12 cellular contexts compared by ENCODE assay signal in genomic region chr3:198081421-198081844, GRCh38.
DNase-seq lines count a peak whose midpoint lies in the region; ATAC-seq and TF ChIP-seq lines count a peak whose summit lies in the region.
"Had no signal": no experiment of that assay in that cellular context is flagged by ENCODE, and none has a peak within 500 bp of the region (broad histone marks: within the 10 kb centered on the region; RNA-seq: fewer than 3 reads in every experiment).

No MANE protein-coding gene starts in this region.

- DNase-seq in activated T-cell treated with anti-CD3 and anti-CD28 coated beads, Interleukin-2, amount 50 U/mL, for 72 hours: no peak
- DNase-seq in activated T-cell treated with anti-CD3 and anti-CD28 coated beads, Interleukin-2, amount 50 U/mL, for 1 hour: no peak
- DNase-seq in RWPE2 (ENCODE audit: low spot score): peak; percentile 34
- peak; percentile 7 for DNase-seq in iPS-NIHi11 (ENCODE audit: low spot score)
- peak; percentile 79 for DNase-seq in spleen
- DNase-seq in naive thymus-derived CD4-positive, alpha-beta T cell: no peak
- DNase-seq in activated naive CD4-positive, alpha-beta T cell treated with Interleukin-2 at 50 U/mL for 16 hours: no peak
- DNase-seq: AML-193; stimulated activated CD4-positive, alpha-beta T cell treated with anti-CD3 and anti-CD28 coated beads, Interleukin-2, amount 100 ng/mL, for 24 hours; stimulated activated naive CD8-positive, alpha-beta T cell treated with anti-CD3 and anti-CD28 coated beads, Interleukin-15, amount 100 ng/mL, for 72 hours had no signal

- intact Hi-C loops in spleen (cut with DNase I; ENCODE audit: low total_unique reads): no loop called here
- intact Hi-C loops in naive thymus-derived CD4-positive, alpha-beta T cell (cut with micrococcal nuclease): loop anchor here in 1 of 2 donors (2.0 to 5.0 kb wide), 2 partner anchors 121 to 174 kb away; partner anchors contain the start of gene LMLN

- H3K36me3 ChIP-seq in RWPE2 (ENCODE audit: low read depth): no peaks in the 10 kb centered on the region
- no peaks in the 10 kb centered on the region for H3K36me3 ChIP-seq in spleen
- no peaks in the 10 kb centered on the region for H3K36me3 ChIP-seq in naive thymus-derived CD4-positive, alpha-beta T cell (ENCODE audit: control insufficient read depth in 2 of 3, insufficient read depth in 3 of 3, low read length in 3 of 3)

- no peak for TF ChIP-seq CTCF in RWPE2 (IDR thresholded peaks at IDR 0.05; ENCODE audit: poor library complexity, severe bottlenecking)
- TF ChIP-seq CTCF in spleen (IDR thresholded peaks at IDR 0.05 in 8 of 11, conservative IDR thresholded peaks at IDR 0.05 in 3 of 11): no peak

- H3K27ac ChIP-seq in RWPE2 (ENCODE audit: poor library complexity, severe bottlenecking) (no peak overlapping the region), spleen (no peak overlapping the region)
- H3K27ac ChIP-seq in naive thymus-derived CD4-positive, alpha-beta T cell (ENCODE audit: low read depth, low read length): no peak overlapping the region

- CTCF ChIA-PET in naive thymus-derived CD4-positive, alpha-beta T cell (lab: Charles Lee): interaction anchor here (0.6 to 1.4 kb wide), 2 partner anchors 12 to 16 kb away, joined by 3 read pairs; no protein-coding TSS in a partner anchor

- peaks cover 0 to 3% of the 10 kb centered on the region in 2 donors for H3K36me3 Mint-ChIP-seq in activated T-cell treated with anti-CD3 and anti-CD28 coated beads, Interleukin-2, amount 50 U/mL, for 72 hours (ENCODE audit: insufficient read depth in 2 of 2)
- no peaks in the 10 kb centered on the region for H3K36me3 Mint-ChIP-seq in naive thymus-derived CD4-positive, alpha-beta T cell

- peaks cover 0 to 2% of the 10 kb centered on the region in 2 donors for H3K9me3 Mint-ChIP-seq in activated T-cell treated with anti-CD3 and anti-CD28 coated beads, Interleukin-2, amount 50 U/mL, for 72 hours
- peaks cover 0 to 21% (median 9%) of the 10 kb centered on the region in 11 donors for H3K9me3 Mint-ChIP-seq in naive thymus-derived CD4-positive, alpha-beta T cell

- H3K27me3 ChIP-seq in RWPE2 (ENCODE audit: insufficient read depth, poor library complexity, severe bottlenecking): peaks cover 88% of the 10 kb centered on the region
- H3K27me3 ChIP-seq in spleen (replicated peaks in 1 of 7): peaks cover 6 to 91% (median 68%) of the 10 kb centered on the region in 7 donors
- peaks cover 3 to 21% of the 10 kb centered on the region in 2 donors for H3K27me3 ChIP-seq in naive thymus-derived CD4-positive, alpha-beta T cell (ENCODE audit: control insufficient read depth in 2 of 2, insufficient read depth in 2 of 2, low read length in 2 of 2)

- H3K9me3 ChIP-seq in RWPE2 (ENCODE audit: severe bottlenecking) (no peaks in the 10 kb centered on the region), spleen (peaks cover 0 to 8% (median 3%) of the 10 kb centered on the region in 8 donors)
- H3K9me3 ChIP-seq in naive thymus-derived CD4-positive, alpha-beta T cell (ENCODE audit: control insufficient read depth in 2 of 3, low read length in 3 of 3): peaks cover 0 to 4% (median 0%) of the 10 kb centered on the region in 3 experiments

- H3K4me1 Mint-ChIP-seq in activated T-cell treated with anti-CD3 and anti-CD28 coated beads, Interleukin-2, amount 50 U/mL, for 72 hours (ENCODE audit: low read depth): peaks cover 17% of the 10 kb centered on the region
- peaks cover 0 to 12% (median 6%) of the 10 kb centered on the region in 7 donors for H3K4me1 Mint-ChIP-seq in naive thymus-derived CD4-positive, alpha-beta T cell

- no peak for ATAC-seq in activated T-cell treated with anti-CD3 and anti-CD28 coated beads, Interleukin-2, amount 50 U/mL, for 72 hours (replicated peaks in 1 of 2)
- ATAC-seq in RWPE2 (ENCODE audit: low read depth) (no peak; the same call in 2 of the 3 replicates), HG03442 (IDR thresholded peaks at IDR 0.05; ENCODE audit: unreplicated experiment) (no peak)
- no peak for ATAC-seq in naive thymus-derived CD4-positive, alpha-beta T cell

- POLR2A ChIA-PET in naive thymus-derived CD4-positive, alpha-beta T cell (lab: Charles Lee): interaction anchor here (1.8 kb wide), 1 partner anchor 10 kb away, joined by 5 read pairs; no protein-coding TSS in a partner anchor

- peak overlapping the region; percentile 50 to 67 for H3K4me3 Mint-ChIP-seq in activated T-cell treated with anti-CD3 and anti-CD28 coated beads, Interleukin-2, amount 50 U/mL, for 72 hours
- peak overlapping the region in 5 of 10 donors; percentile 33 to 75 (median 51) for H3K4me3 Mint-ChIP-seq in naive thymus-derived CD4-positive, alpha-beta T cell
- H3K4me3 Mint-ChIP-seq: T-helper 1 cell treated with Interleukin-12 subunit alpha and Interleukin-12 subunit beta and Interleukin-4 antibody, amounts not matched to agents 30 μg/mL and 1 μg/mL, for 36 hours had no signal

- no peak for TF ChIP-seq POLR2A in spleen (IDR thresholded peaks at IDR 0.05)

- 15 to 41% (median 24%) methylated on average over 13 to 33 of the region's 33 CpGs for WGBS in spleen, 5 donors

- no peak overlapping the region for H3K4me3 ChIP-seq in RWPE2 (ENCODE audit: severe bottlenecking)
- peak overlapping the region in 7 of 8 donors; percentile 37 to 74 (median 52) for H3K4me3 ChIP-seq in spleen
- no peak overlapping the region for H3K4me3 ChIP-seq in naive thymus-derived CD4-positive, alpha-beta T cell (ENCODE audit: low read length)

- peaks cover 55% of the 10 kb centered on the region for H3K27me3 Mint-ChIP-seq in activated T-cell treated with anti-CD3 and anti-CD28 coated beads, Interleukin-2, amount 50 U/mL, for 72 hours (ENCODE audit: low read depth)
- peaks cover 24 to 64% (median 48%) of the 10 kb centered on the region in 5 donors for H3K27me3 Mint-ChIP-seq in naive thymus-derived CD4-positive, alpha-beta T cell

- no peak overlapping the region for H3K27ac Mint-ChIP-seq in activated T-cell treated with anti-CD3 and anti-CD28 coated beads, Interleukin-2, amount 50 U/mL, for 72 hours
- no peak overlapping the region for H3K27ac Mint-ChIP-seq in naive thymus-derived CD4-positive, alpha-beta T cell
- H3K27ac Mint-ChIP-seq: stimulated activated naive CD8-positive, alpha-beta T cell treated with anti-CD3 and anti-CD28 coated beads, Interleukin-15, amount 100 ng/mL, for 72 hours; T-helper 1 cell treated with Interleukin-12 subunit alpha and Interleukin-12 subunit beta and Interleukin-4 antibody, amounts not matched to agents 30 μg/mL and 1 μg/mL, for 36 hours had no signal

- H3K4me1 ChIP-seq in RWPE2 (ENCODE audit: insufficient read depth, poor library complexity, severe bottlenecking) (no peaks in the 10 kb centered on the region), spleen (peaks cover 8 to 24% (median 17%) of the 10 kb centered on the region in 6 donors)
- H3K4me1 ChIP-seq in naive thymus-derived CD4-positive, alpha-beta T cell (ENCODE audit: control insufficient read depth in 2 of 2, insufficient read depth in 2 of 2, low read length in 2 of 2): peaks cover 0 to 5% of the 10 kb centered on the region in 2 donors

Comparison
In these comparisons a context has a peak if more than half of its experiments do, and no peak if none do; other contexts are left out.
1. DNase-seq: peak in RWPE2 (single experiment), iPS-NIHi11 (single experiment) and spleen (single experiment); none in activated T-cell treated with anti-CD3 and anti-CD28 coated beads, Interleukin-2, amount 50 U/mL, for 72 hours (0 of 2), activated T-cell treated with anti-CD3 and anti-CD28 coated beads, Interleukin-2, amount 50 U/mL, for 1 hour (single experiment), naive thymus-derived CD4-positive, alpha-beta T cell (0 of 9) and activated naive CD4-positive, alpha-beta T cell treated with Interleukin-2 at 50 U/mL for 16 hours (single experiment).
2. H3K4me3 ChIP-seq: peak in spleen (7 of 8); none in RWPE2 (single experiment) and naive thymus-derived CD4-positive, alpha-beta T cell (single experiment).